Comparison of ENCODE assay signal across 1 cellular context in the genomic region with DNA sequence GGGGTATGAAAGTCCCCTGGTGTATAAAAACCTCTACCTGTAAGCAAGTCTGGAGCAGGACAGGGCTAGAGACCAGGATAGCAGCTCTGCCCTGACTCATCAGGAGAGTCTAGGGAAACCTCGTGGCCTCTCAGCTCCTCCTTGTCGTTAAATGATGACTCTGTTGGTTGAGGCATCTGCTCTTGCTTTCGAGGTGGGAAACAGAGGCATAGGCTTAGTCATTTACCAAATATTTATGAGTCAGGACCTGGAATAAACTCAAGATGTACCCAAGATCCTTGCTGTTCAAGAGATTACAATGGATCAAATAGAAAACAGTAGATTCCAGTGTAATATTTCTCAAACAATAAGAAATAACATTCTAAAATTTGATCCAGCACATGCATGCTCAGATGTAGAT.
TF ChIP-seq lines count a peak whose summit lies in the region.

No MANE protein-coding gene starts in this region.

TF ChIP-seq in WTC11, 78 proteins besides CTCF, POLR2A, EP300 and RAD21 (continued from another document):
- TF ChIP-seq, protein P1, sequence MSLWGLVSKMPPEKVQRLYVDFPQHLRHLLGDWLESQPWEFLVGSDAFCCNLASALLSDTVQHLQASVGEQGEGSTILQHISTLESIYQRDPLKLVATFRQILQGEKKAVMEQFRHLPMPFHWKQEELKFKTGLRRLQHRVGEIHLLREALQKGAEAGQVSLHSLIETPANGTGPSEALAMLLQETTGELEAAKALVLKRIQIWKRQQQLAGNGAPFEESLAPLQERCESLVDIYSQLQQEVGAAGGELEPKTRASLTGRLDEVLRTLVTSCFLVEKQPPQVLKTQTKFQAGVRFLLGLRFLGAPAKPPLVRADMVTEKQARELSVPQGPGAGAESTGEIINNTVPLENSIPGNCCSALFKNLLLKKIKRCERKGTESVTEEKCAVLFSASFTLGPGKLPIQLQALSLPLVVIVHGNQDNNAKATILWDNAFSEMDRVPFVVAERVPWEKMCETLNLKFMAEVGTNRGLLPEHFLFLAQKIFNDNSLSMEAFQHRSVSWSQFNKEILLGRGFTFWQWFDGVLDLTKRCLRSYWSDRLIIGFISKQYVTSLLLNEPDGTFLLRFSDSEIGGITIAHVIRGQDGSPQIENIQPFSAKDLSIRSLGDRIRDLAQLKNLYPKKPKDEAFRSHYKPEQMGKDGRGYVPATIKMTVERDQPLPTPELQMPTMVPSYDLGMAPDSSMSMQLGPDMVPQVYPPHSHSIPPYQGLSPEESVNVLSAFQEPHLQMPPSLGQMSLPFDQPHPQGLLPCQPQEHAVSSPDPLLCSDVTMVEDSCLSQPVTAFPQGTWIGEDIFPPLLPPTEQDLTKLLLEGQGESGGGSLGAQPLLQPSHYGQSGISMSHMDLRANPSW (CRISPR knock-in tag; conservative IDR thresholded peaks at IDR 0.05; ENCODE audit: low read depth), result no peak
